ENCODE assay signal across 22 cellular contexts in genomic region chr2:151713291-151713903, GRCh38.
"Had no signal": no experiment of that assay in that cellular context is flagged by ENCODE, and none has a peak within 500 bp of the region (broad histone marks: within the 10 kb centered on the region; RNA-seq: fewer than 3 reads in every experiment).

No MANE protein-coding gene starts in this region.

- DNase-seq: activated CD4-positive, alpha-beta T cell treated with anti-CD3 and anti-CD28 coated beads for 4 hours; activated CD4-positive, alpha-beta T cell treated with anti-CD3 and anti-CD28 coated beads, Interleukin-2, amount 50 U/mL, for 4 hours; activated naive CD4-positive, alpha-beta T cell; activated T-cell treated with anti-CD3 and anti-CD28 coated beads for 4 hours; activated T-cell treated with anti-CD3 and anti-CD28 coated beads, Interleukin-2, amount 50 U/mL, for 72 hours; central memory CD4-positive, alpha-beta T cell; dermis blood vessel endothelial cell; effector CD4-positive, alpha-beta T cell; foreskin keratinocyte; heart right ventricle; midbrain; naive thymus-derived CD4-positive, alpha-beta T cell; nucleus accumbens; pancreas; stimulated activated CD4-positive, alpha-beta T cell treated with anti-CD3 and anti-CD28 coated beads, Interleukin-15, amount 100 ng/mL, for 24 hours; stimulated activated CD4-positive, alpha-beta T cell treated with anti-CD3 and anti-CD28 coated beads, Interleukin-2, amount 100 ng/mL, for 24 hours; stimulated activated naive CD4-positive, alpha-beta T cell treated with Interleukin-2 at 50 U/mL for 16 hours; transverse colon had no signal

- ATAC-seq: activated naive CD4-positive, alpha-beta T cell treated with anti-CD3 and anti-CD28 coated beads, Interleukin-2, amount 50 U/mL, for 72 hours; activated T-cell treated with anti-CD3 and anti-CD28 coated beads, Interleukin-2, amount 50 U/mL, for 72 hours; foreskin keratinocyte; heart right ventricle; naive thymus-derived CD4-positive, alpha-beta T cell; pancreas had no signal

- H3K4me3 ChIP-seq: breast epithelium, esophagus muscularis mucosa, heart right ventricle, pancreas, prostate gland, transverse colon had no signal
